Comparison of ENCODE assay signal across 9 cellular contexts in the genomic region with DNA sequence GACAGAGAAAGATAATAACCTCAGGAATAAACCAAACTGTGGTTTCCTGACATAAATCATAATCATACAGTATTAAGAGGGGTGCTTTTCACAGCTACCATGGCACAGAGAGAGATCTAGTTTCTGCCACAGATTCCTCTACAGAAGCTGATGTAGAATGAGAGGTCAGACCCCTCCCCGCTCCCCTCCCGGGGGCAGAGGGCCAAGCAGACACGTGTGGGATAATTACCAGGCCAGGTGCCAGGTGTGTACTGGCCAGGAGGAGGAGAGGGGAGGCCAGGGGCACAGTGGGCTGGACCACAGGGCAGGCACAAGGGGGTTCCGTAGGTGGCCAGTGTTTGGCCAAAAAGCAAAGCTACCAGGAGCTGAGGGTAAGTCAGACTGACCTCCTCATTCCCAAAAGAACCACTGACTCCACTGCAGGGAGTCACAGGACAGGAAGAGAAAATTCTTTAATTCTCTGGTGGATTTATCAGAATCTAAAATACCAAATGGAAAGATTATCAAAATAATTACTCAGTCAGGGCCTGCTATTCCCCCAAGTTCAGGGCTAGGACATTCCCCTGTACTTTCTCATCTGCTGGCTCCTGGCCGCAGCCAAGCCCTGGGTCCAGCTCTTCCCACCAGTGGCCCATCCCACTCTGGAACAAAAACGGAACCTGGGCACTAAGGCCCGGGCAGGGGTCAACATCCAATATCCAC. TPM values are rescaled to one million over a fixed set of nuclear protein-coding genes. Genes with fewer than 3 reads are reported as not detected.
DNase-seq lines count a peak whose midpoint lies in the region; ATAC-seq and TF ChIP-seq lines count a peak whose summit lies in the region.
"Had no signal": no experiment of that assay in that cellular context is flagged by ENCODE, and none has a peak within 500 bp of the region (broad histone marks: within the 10 kb centered on the region; RNA-seq: fewer than 3 reads in every experiment).

No MANE protein-coding gene starts in this region.

- no peak for DNase-seq in activated naive CD4-positive, alpha-beta T cell treated with anti-CD3 and anti-CD28 coated beads, Interleukin-2, amount 10 ng/mL, durations not matched to agents 7 days and 5 days
- DNase-seq in activated naive CD4-positive, alpha-beta T cell treated with anti-CD3 and anti-CD28 coated beads, Interleukin-2, amount 50 U/mL, for 16 hours, result no peak
- peak; percentile 50 for DNase-seq in brain pericyte (ENCODE audit: low read depth, low spot score)
- no peak for DNase-seq in mesothelial cell of epicardium (ENCODE audit: low spot score in 2 of 2, unreplicated experiment in 2 of 2)
- no peak for DNase-seq in COLO829 (ENCODE audit: low spot score)
- DNase-seq in left colon, result no peak
- no peak for DNase-seq in NCI-H446 treated with DMSO at 0.1 percent for 48 hours (lab: John Stamatoyannopoulos, UW)
- DNase-seq: Calu3 had no signal

- peak overlapping the region; percentile 41 for H3K4me3 Mint-ChIP-seq in activated naive CD4-positive, alpha-beta T cell treated with anti-CD3 and anti-CD28 coated beads, Interleukin-2, amount 10 ng/mL, durations not matched to agents 7 days and 5 days
- H3K4me3 Mint-ChIP-seq in mesothelial cell of epicardium, result no peak overlapping the region

- H3K4me1 ChIP-seq in urinary bladder (ENCODE audit: insufficient read depth), result no peaks in the 10 kb centered on the region

- intact Hi-C loops in left colon (cut with DNase I, micrococcal nuclease), result no loop called here

- TF ChIP-seq CTCF in mesothelial cell of epicardium (IDR thresholded peaks at IDR 0.05; ENCODE audit: unreplicated experiment), result no peak

- H3K9me3 Mint-ChIP-seq in activated naive CD4-positive, alpha-beta T cell treated with anti-CD3 and anti-CD28 coated beads, Interleukin-2, amount 10 ng/mL, durations not matched to agents 7 days and 5 days, result no peaks in the 10 kb centered on the region
- no peaks in the 10 kb centered on the region for H3K9me3 Mint-ChIP-seq in mesothelial cell of epicardium

- peak overlapping the region; percentile 35 for H3K27ac ChIP-seq in urinary bladder (ENCODE audit: low read depth)

- H3K27me3 Mint-ChIP-seq in activated naive CD4-positive, alpha-beta T cell treated with anti-CD3 and anti-CD28 coated beads, Interleukin-2, amount 10 ng/mL, durations not matched to agents 7 days and 5 days, result no peaks in the 10 kb centered on the region
- H3K27me3 Mint-ChIP-seq in mesothelial cell of epicardium (ENCODE audit: low read depth), result no peaks in the 10 kb centered on the region

- 48% methylated on average over 7 of the region's 7 CpGs for WGBS in urinary bladder

- H3K4me1 Mint-ChIP-seq in activated naive CD4-positive, alpha-beta T cell treated with anti-CD3 and anti-CD28 coated beads, Interleukin-2, amount 10 ng/mL, durations not matched to agents 7 days and 5 days, result peaks cover 62% of the 10 kb centered on the region
- peaks cover 33% of the 10 kb centered on the region for H3K4me1 Mint-ChIP-seq in mesothelial cell of epicardium

- ATAC-seq in left colon, result no peak

- peaks cover 10% of the 10 kb centered on the region for H3K36me3 Mint-ChIP-seq in activated naive CD4-positive, alpha-beta T cell treated with anti-CD3 and anti-CD28 coated beads, Interleukin-2, amount 10 ng/mL, durations not matched to agents 7 days and 5 days
- H3K36me3 Mint-ChIP-seq in mesothelial cell of epicardium, result no peaks in the 10 kb centered on the region

- H3K36me3 ChIP-seq in urinary bladder (ENCODE audit: insufficient read depth), result no peaks in the 10 kb centered on the region

- CTCF ChIA-PET in activated naive CD4-positive, alpha-beta T cell treated with anti-CD3 and anti-CD28 coated beads, Interleukin-2, amount 10 ng/mL, durations not matched to agents 7 days and 5 days (lab: Charles Lee), result interaction anchor here (1.2 to 1.4 kb wide), 3 partner anchors 12 to 184 kb away, joined by 3 to 6 read pairs (median 4); no protein-coding TSS in a partner anchor

- H3K4me3 ChIP-seq in urinary bladder (ENCODE audit: low read depth, low read length), result no peak overlapping the region

- H3K27ac Mint-ChIP-seq in activated naive CD4-positive, alpha-beta T cell treated with anti-CD3 and anti-CD28 coated beads, Interleukin-2, amount 10 ng/mL, durations not matched to agents 7 days and 5 days, result peak overlapping the region; percentile 15
- H3K27ac Mint-ChIP-seq in mesothelial cell of epicardium, result peak overlapping the region; percentile 74

RNA-seq across cellular contexts. Expression of a gene that starts 30.0 kb away (rescaled TPM):
- 29.7 to 31.6 TPM (median 31.1 TPM) in 3 replicates for total RNA-seq in mesothelial cell of epicardium
- 24.3 TPM for total RNA-seq in urinary bladder
- 13.0 TPM for polyA plus RNA-seq in urinary bladder
- total RNA-seq in left colon, result 10 to 100 TPM; 13.5 to 17.7 TPM

RNA-seq across cellular contexts. Expression of a gene that starts 44.6 kb away (rescaled TPM):
- total RNA-seq in mesothelial cell of epicardium (9.7 to 12.0 TPM (median 10.9 TPM) in 3 replicates), urinary bladder (4.5 TPM), left colon (1 to 10 TPM; 5.1 to 7.8 TPM)
- 3.2 TPM for polyA plus RNA-seq in urinary bladder
